Comparison of ENCODE assay signal across 7 cellular contexts in genomic region chr3:88219138-88219792, GRCh38.
DNase-seq lines count a peak whose midpoint lies in the region; ATAC-seq and TF ChIP-seq lines count a peak whose summit lies in the region.

No MANE protein-coding gene starts in this region.

- peak; percentile 87 for ATAC-seq in GM21367 (IDR thresholded peaks at IDR 0.05; ENCODE audit: unreplicated experiment)

- no peaks in the 10 kb centered on the region for H3K27me3 ChIP-seq in GM06990 (replicated peaks; ENCODE audit: control insufficient read depth, insufficient read depth, low read length)
- H3K27me3 ChIP-seq in dorsolateral prefrontal cortex = no peaks in the 10 kb centered on the region

- peak; percentile 53 for TF ChIP-seq CTCF in GM06990 (IDR thresholded peaks at IDR 0.05; ENCODE audit: insufficient read depth, low read length, poor library complexity, severe bottlenecking)
- TF ChIP-seq CTCF in dorsolateral prefrontal cortex (IDR thresholded peaks at IDR 0.05 in 54 of 56, conservative IDR thresholded peaks at IDR 0.05 in 2 of 56; ENCODE audit: low read depth in 1 of 56, partially characterized antibody in 56 of 56) = peak in 53 of 56 donors; percentile 43 to 76 (median 60)

- no peak overlapping the region for H3K4me3 ChIP-seq in GM06990 (replicated peaks; ENCODE audit: low read depth, low read length)
- H3K4me3 ChIP-seq in dorsolateral prefrontal cortex = no peak overlapping the region

- no peak overlapping the region for H3K27ac ChIP-seq in dorsolateral prefrontal cortex

- intact Hi-C loops in dorsolateral prefrontal cortex (cut with DNase I) = loop anchor here in 1 of 2 donors (10.0 kb wide), 1 partner anchor 1876 kb away; no protein-coding TSS in a partner anchor

- DNase-seq in GM06990 (ENCODE audit: extremely low read depth, insufficient read length) = peak; percentile 15
- DNase-seq in HS-27A (ENCODE audit: low read depth) = peak; percentile 35
- peak; percentile 11 for DNase-seq in OCI-M2 (lab: John Stamatoyannopoulos, UW; ENCODE audit: unreplicated experiment)
- DNase-seq in dorsolateral prefrontal cortex = peak in 8 of 10 donors; percentile 11 to 76 (median 50)
- peak; percentile 33 for DNase-seq in middle frontal gyrus (ENCODE audit: extremely low spot score, low spot score)
- DNase-seq in NCI-H526 treated with DMSO at 0.1 percent for 48 hours (lab: John Stamatoyannopoulos, UW) = no peak

- no peaks in the 10 kb centered on the region for H3K36me3 ChIP-seq in GM06990 (ENCODE audit: control insufficient read depth, insufficient read depth, low read length)
